10 cellular contexts compared by ENCODE assay signal in genomic region chr6:132961610-132962009, GRCh38.
A peak's percentile ranks its signal among the peaks of the same experiment; 100 is the strongest.
DNase-seq lines count a peak whose midpoint lies in the region; ATAC-seq, FAIRE-seq and TF ChIP-seq lines count a peak whose summit lies in the region.
"Had no signal": no experiment of that assay in that cellular context is flagged by ENCODE, and none has a peak within 500 bp of the region (broad histone marks: within the 10 kb centered on the region; RNA-seq: fewer than 3 reads in every experiment).

No MANE protein-coding gene starts in this region.

- H3K27me3 Mint-ChIP-seq in activated CD4-positive, alpha-beta T cell treated with anti-CD3 and anti-CD28 coated beads, Interleukin-2, amount 10 ng/mL, durations not matched to agents 24 days and 14 days = peaks cover 35% of the 10 kb centered on the region
- H3K27me3 Mint-ChIP-seq in T-cell = peaks cover 30 to 40% of the 10 kb centered on the region in 2 donors

- peaks cover 20% of the 10 kb centered on the region for H3K4me1 Mint-ChIP-seq in activated CD4-positive, alpha-beta T cell treated with anti-CD3 and anti-CD28 coated beads, Interleukin-2, amount 10 ng/mL, durations not matched to agents 24 days and 14 days
- H3K4me1 Mint-ChIP-seq in T-cell = peaks cover 0 to 5% (median 0%) of the 10 kb centered on the region in 3 donors

- CTCF ChIA-PET in T-cell (lab: Charles Lee) = interaction anchor here (0.6 to 1.2 kb wide), 4 partner anchors 138 to 1136 kb away, joined by 3 to 8 read pairs (median 3); no protein-coding TSS in a partner anchor

- no peak; the same call in 1 of the 2 replicates for TF ChIP-seq RAD21 in Ishikawa (IDR thresholded peaks at IDR 0.05; ENCODE audit: low read depth)

- H3K4me1 ChIP-seq in skeletal muscle satellite cell (ENCODE audit: control insufficient read depth, insufficient read depth, low read length) = peaks cover 28% of the 10 kb centered on the region

- intact Hi-C loops in activated CD4-positive, alpha-beta T cell treated with anti-CD3 and anti-CD28 coated beads, Interleukin-2, amount 10 ng/mL, durations not matched to agents 24 days and 14 days (cut with micrococcal nuclease) = loop anchor here (2.0 to 10.0 kb wide), 3 partner anchors 137 to 591 kb away; no protein-coding TSS in a partner anchor

- peak; percentile 4 for DNase-seq in activated CD4-positive, alpha-beta T cell treated with anti-CD3 and anti-CD28 coated beads for 48 hours
- DNase-seq in activated CD4-positive, alpha-beta T cell treated with anti-CD3 and anti-CD28 coated beads, Interleukin-2, amount 10 ng/mL, durations not matched to agents 24 days and 14 days = no peak
- no peak for DNase-seq in bronchial epithelial cell (ENCODE audit: low read depth)
- DNase-seq in T-cell = no peak
- DNase-seq in foreskin melanocyte = no peak
- DNase-seq in SW 1271 (lab: John Stamatoyannopoulos, UW) = no peak
- DNase-seq: activated effector memory CD4-positive, alpha-beta T cell treated with anti-CD3 and anti-CD28 coated beads, Interleukin-2, amount 50 U/mL, for 16 hours had no signal

- TF ChIP-seq EP300 in Ishikawa (IDR thresholded peaks at IDR 0.05; ENCODE audit: borderline replicate concordance) = no peak

- H3K36me3 ChIP-seq in bronchial epithelial cell (ENCODE audit: control insufficient read depth, insufficient read depth, low read length) = no peaks in the 10 kb centered on the region
- H3K36me3 ChIP-seq in skeletal muscle satellite cell (ENCODE audit: insufficient read depth, low read length) = no peaks in the 10 kb centered on the region

- TF ChIP-seq CTCF in bronchial epithelial cell (IDR thresholded peaks at IDR 0.05; ENCODE audit: insufficient read depth, low read length, severe bottlenecking) = peak; percentile 24

- no peak overlapping the region for H3K9ac ChIP-seq in skeletal muscle satellite cell (ENCODE audit: low read depth, low read length)

- no peak for ATAC-seq in T-cell (replicated peaks in 1 of 4)

- H3K4me3 ChIP-seq in bronchial epithelial cell (ENCODE audit: low read depth, low read length) = no peak overlapping the region
- H3K4me3 ChIP-seq in skeletal muscle satellite cell (ENCODE audit: low read length) = no peak overlapping the region

- peak overlapping the region; percentile 33 for H3K4me2 ChIP-seq in skeletal muscle satellite cell (ENCODE audit: low read length)

- no peak for FAIRE-seq in bronchial epithelial cell (lab: Jason Lieb, UNC)

- no peaks in the 10 kb centered on the region for H3K9me3 ChIP-seq in skeletal muscle satellite cell (replicated peaks; ENCODE audit: low read length)

- no peak overlapping the region for H3K4me3 Mint-ChIP-seq in activated CD4-positive, alpha-beta T cell treated with anti-CD3 and anti-CD28 coated beads, Interleukin-2, amount 10 ng/mL, durations not matched to agents 24 days and 14 days
- no peak overlapping the region for H3K4me3 Mint-ChIP-seq in T-cell
- H3K4me3 Mint-ChIP-seq: B cell had no signal

- H3K36me3 Mint-ChIP-seq in activated CD4-positive, alpha-beta T cell treated with anti-CD3 and anti-CD28 coated beads, Interleukin-2, amount 10 ng/mL, durations not matched to agents 24 days and 14 days (ENCODE audit: low read depth) = peaks cover 2% of the 10 kb centered on the region
- H3K36me3 Mint-ChIP-seq in T-cell = no peaks in the 10 kb centered on the region

- no peak overlapping the region for H3K27ac Mint-ChIP-seq in activated CD4-positive, alpha-beta T cell treated with anti-CD3 and anti-CD28 coated beads, Interleukin-2, amount 10 ng/mL, durations not matched to agents 24 days and 14 days
- peak overlapping the region in 1 of 2 donors; percentile 26 for H3K27ac Mint-ChIP-seq in T-cell
- H3K27ac Mint-ChIP-seq: B cell had no signal

- peaks cover 7% of the 10 kb centered on the region for H3K9me3 Mint-ChIP-seq in activated CD4-positive, alpha-beta T cell treated with anti-CD3 and anti-CD28 coated beads, Interleukin-2, amount 10 ng/mL, durations not matched to agents 24 days and 14 days
- H3K9me3 Mint-ChIP-seq in T-cell = no peaks in the 10 kb centered on the region

- H3K27me3 ChIP-seq in bronchial epithelial cell (ENCODE audit: control insufficient read depth, insufficient read depth, low read length) (peaks cover 3% of the 10 kb centered on the region), skeletal muscle satellite cell (ENCODE audit: control insufficient read depth, insufficient read depth, low read length) (no peaks in the 10 kb centered on the region)

- POLR2A ChIA-PET in T-cell (lab: Charles Lee) = no interaction called here

TF ChIP-seq in Ishikawa, 13 proteins besides CTCF, POLR2A, EP300 and RAD21:
- TF ChIP-seq YY1 (IDR thresholded peaks at IDR 0.05; ENCODE audit: low read depth) (no peak), MAX (IDR thresholded peaks at IDR 0.05) (0 out of 2 replicates have a peak, but pooled peaks have one; percentile 3), REST (IDR thresholded peaks at IDR 0.05; ENCODE audit: low read depth) (no peak), NFIC (IDR thresholded peaks at IDR 0.05) (no peak)
